2 cellular contexts compared by ENCODE assay signal in the genomic region with DNA sequence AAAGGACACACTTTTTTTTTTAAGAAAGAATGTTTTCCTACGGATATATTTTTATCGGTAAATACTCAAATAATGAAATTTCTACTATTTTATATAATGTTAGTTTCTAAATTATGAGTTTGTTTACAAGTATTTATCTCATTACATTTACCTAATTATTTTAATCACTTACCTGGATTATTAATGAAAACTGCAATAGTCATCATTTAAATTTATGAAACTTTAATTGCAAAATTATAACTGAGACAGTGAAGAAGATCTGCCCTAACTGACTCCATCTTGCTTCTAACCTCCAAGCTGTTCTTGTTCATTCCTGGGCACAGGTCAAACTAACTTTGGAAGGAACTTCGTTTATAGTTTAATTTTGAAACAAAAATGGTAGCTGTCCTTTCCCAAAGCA.
A peak's percentile ranks its signal among the peaks of the same experiment; 100 is the strongest.
TF ChIP-seq lines count a peak whose summit lies in the region.

No MANE protein-coding gene starts in this region.

TF ChIP-seq in HepG2, 621 proteins besides CTCF, POLR2A, EP300 and RAD21:
- TF ChIP-seq ZNF879 (CRISPR knock-in tag; IDR thresholded peaks at IDR 0.05): no peak
- no peak for TF ChIP-seq ZNF121 (CRISPR knock-in tag; IDR thresholded peaks at IDR 0.05)
- TF ChIP-seq MAFF (IDR thresholded peaks at IDR 0.05; ENCODE audit: low read depth, low read length): peak; percentile 40; the same call in 1 of the 2 replicates
- no peak for TF ChIP-seq ZBTB34 (CRISPR knock-in tag; IDR thresholded peaks at IDR 0.05)
- no peak for TF ChIP-seq NFKB2 (CRISPR knock-in tag; IDR thresholded peaks at IDR 0.05; ENCODE audit: borderline replicate concordance)
- no peak for TF ChIP-seq MTA3 (CRISPR knock-in tag; IDR thresholded peaks at IDR 0.05)
- peak; percentile 10 to 82; a peak in 2 of 4 replicates for TF ChIP-seq MAFK (conservative IDR thresholded peaks at IDR 0.05 in 1 of 2, IDR thresholded peaks at IDR 0.05 in 1 of 2; ENCODE audit: low read length in 2 of 2)
- TF ChIP-seq GATAD1 (CRISPR knock-in tag; IDR thresholded peaks at IDR 0.05): no peak
- no peak for TF ChIP-seq ELF1 (CRISPR knock-in tag; IDR thresholded peaks at IDR 0.05)
- TF ChIP-seq ZNF329 (CRISPR knock-in tag; IDR thresholded peaks at IDR 0.05; ENCODE audit: low read depth): no peak
- TF ChIP-seq ZNF546 (CRISPR knock-in tag; conservative IDR thresholded peaks at IDR 0.05): no peak

TF ChIP-seq in K562, 482 proteins besides CTCF, POLR2A, EP300 and RAD21:
- peak; percentile 45; the same call in 1 of the 2 replicates for TF ChIP-seq C11orf30 (IDR thresholded peaks at IDR 0.05; ENCODE audit: low read depth)
- 0 out of 2 replicates have a peak, but pooled peaks have one; percentile 6 for TF ChIP-seq MAFG (tag; conservative IDR thresholded peaks at IDR 0.05)
- TF ChIP-seq GTF2B (IDR thresholded peaks at IDR 0.05; ENCODE audit: extremely low read depth, insufficient read length): no peak
- TF ChIP-seq MAFK (IDR thresholded peaks at IDR 0.05; ENCODE audit: low read length): peak; percentile 21; the same call in 1 of the 2 replicates
- TF ChIP-seq ZNF316 (IDR thresholded peaks at IDR 0.05): peak; percentile 83
- TF ChIP-seq ZFP36 (IDR thresholded peaks at IDR 0.05; ENCODE audit: low read depth, low read length, partially characterized antibody): no peak
- no peak for TF ChIP-seq ZNF282 (CRISPR knock-in tag; IDR thresholded peaks at IDR 0.05)
- peak; percentile 16; the same call in 1 of the 2 replicates for TF ChIP-seq MAFF (IDR thresholded peaks at IDR 0.05; ENCODE audit: low read length)
TF ChIP-seq in K562: peak in this region for 5.
